In the genomic region with DNA sequence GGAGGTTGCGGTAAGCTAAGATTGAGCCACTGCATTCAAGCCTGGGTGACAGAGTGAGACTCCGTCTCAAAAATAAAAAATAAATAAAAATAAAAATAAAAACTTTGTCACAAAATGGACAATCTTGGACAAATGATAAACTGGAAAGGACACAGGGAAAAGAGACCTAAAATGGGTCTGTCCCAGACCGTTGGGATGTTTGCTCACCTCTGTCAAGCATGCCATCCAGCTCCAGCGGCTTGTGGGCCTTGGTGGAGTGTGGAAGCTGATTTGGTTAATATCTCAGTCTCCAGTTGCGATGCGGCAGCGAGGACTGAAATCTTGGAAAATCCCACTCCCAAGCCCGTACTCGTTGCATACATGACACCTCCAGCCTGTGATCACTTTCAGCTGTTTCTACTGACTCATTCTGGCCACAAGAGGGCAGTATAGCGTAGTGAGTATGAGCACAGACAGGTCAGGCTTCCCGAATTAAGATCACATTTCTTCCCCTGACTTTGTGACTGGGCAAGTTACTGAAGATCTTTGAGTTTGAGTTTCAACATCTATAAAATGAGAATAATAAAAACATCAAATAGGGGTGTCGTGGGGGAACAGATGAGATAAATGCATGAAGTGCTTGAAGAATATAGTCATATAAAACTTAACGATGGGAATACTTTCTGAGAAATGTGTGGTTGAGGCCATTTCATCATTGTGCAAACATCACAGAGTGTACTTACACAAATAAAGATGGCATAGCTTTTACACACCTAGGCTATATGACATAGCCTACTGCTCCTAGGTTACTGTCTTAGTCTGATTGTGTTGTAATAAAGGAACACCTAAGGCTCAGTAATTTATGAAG, we compare ENCODE assay signal across 9 cellular contexts. TPM values are rescaled to one million over a fixed set of nuclear protein-coding genes. Genes with fewer than 3 reads are reported as not detected.
DNase-seq lines count a peak whose midpoint lies in the region; ATAC-seq and TF ChIP-seq lines count a peak whose summit lies in the region.
"Had no signal": no experiment of that assay in that cellular context is flagged by ENCODE, and none has a peak within 500 bp of the region (broad histone marks: within the 10 kb centered on the region; RNA-seq: fewer than 3 reads in every experiment).

No MANE protein-coding gene starts in this region.

- no peak overlapping the region for H3K27ac Mint-ChIP-seq in T-cell

- H3K9me3 Mint-ChIP-seq in T-cell, result no peaks in the 10 kb centered on the region

- peaks cover 0 to 4% (median 1%) of the 10 kb centered on the region in 3 donors for H3K4me1 Mint-ChIP-seq in T-cell

- peaks cover 3 to 5% of the 10 kb centered on the region in 2 donors for H3K27me3 Mint-ChIP-seq in T-cell

- H3K36me3 Mint-ChIP-seq in T-cell, result no peaks in the 10 kb centered on the region

- CTCF ChIA-PET in T-cell (lab: Charles Lee), result interaction anchor here (0.6 to 2.3 kb wide), 8 partner anchors 11 to 869 kb away, joined by 3 to 12 read pairs (median 3); partner anchors contain the start of gene RPSA (in 1 of the 2)

- H3K4me1 ChIP-seq in left ventricle myocardium inferior, result peaks cover 3% of the 10 kb centered on the region

- peak; percentile 85 for TF ChIP-seq CTCF in GM12873 (IDR thresholded peaks at IDR 0.05; ENCODE audit: insufficient read depth, low read depth, low read length, missing control alignments)
- TF ChIP-seq CTCF in left ventricle myocardium inferior (IDR thresholded peaks at IDR 0.05; ENCODE audit: borderline replicate concordance), result peak; percentile 95

- no peak overlapping the region for H3K27ac ChIP-seq in left ventricle myocardium inferior (replicated peaks)

- peak; percentile 57 for DNase-seq in NCI-H1105 (lab: John Stamatoyannopoulos, UW)
- DNase-seq in T-cell, result peak in 32 of 34 experiments; percentile 9 to 60 (median 34)
- peak; percentile 76 for DNase-seq in amniotic stem cell (lab: John Stamatoyannopoulos, UW)
- no peak for DNase-seq in left ventricle myocardium inferior
- peak; percentile 80 for DNase-seq in renal cortical epithelial cell (ENCODE audit: low read depth)
- DNase-seq in posterior vena cava (ENCODE audit: low spot score), result no peak

- H3K36me3 ChIP-seq in left ventricle myocardium inferior, result no peaks in the 10 kb centered on the region

- POLR2A ChIA-PET in T-cell (lab: Charles Lee), result interaction anchor here in 1 of 2 donors (1.3 kb wide), 1 partner anchor 40 kb away, joined by 3 read pairs; no protein-coding TSS in a partner anchor

- intact Hi-C loops in left ventricle myocardium inferior (cut with micrococcal nuclease), result no loop called here
- intact Hi-C loops in posterior vena cava (cut with DNase I), result no loop called here

- H3K27me3 ChIP-seq in left ventricle myocardium inferior (ENCODE audit: low read depth), result peaks cover 4% of the 10 kb centered on the region

- ATAC-seq in HG02588 (IDR thresholded peaks at IDR 0.05; ENCODE audit: unreplicated experiment) (peak; percentile 78), T-cell (replicated peaks in 1 of 4) (peak; percentile 74 to 79 (median 76))

- H3K4me3 ChIP-seq in left ventricle myocardium inferior, result no peak overlapping the region

- no peak overlapping the region for H3K4me3 Mint-ChIP-seq in T-cell

- H3K9me3 ChIP-seq in left ventricle myocardium inferior (replicated peaks), result no peaks in the 10 kb centered on the region

RNA-seq across cellular contexts. Expression of gene MOBP, which starts 19.6 kb away (rescaled TPM):
- total RNA-seq in T-cell (under 1 TPM in 1 of 5 donors, not detected in 4; 0.20 TPM), left ventricle myocardium inferior (not detected), renal cortical epithelial cell (1.6 TPM in 1 of 2 replicates, not detected in the other), posterior vena cava (under 1 TPM in 1 of 2 donors, not detected in 1; 0.19 TPM)
- total RNA-seq: subcutaneous adipose tissue had no signal

RNA-seq across cellular contexts. Expression of gene RPSA, which starts 41.3 kb away (rescaled TPM):
- 1,000 to 10,000 TPM; 1,722 to 2,107 (median 1,965) TPM for total RNA-seq in T-cell
- total RNA-seq in left ventricle myocardium inferior, result 404 TPM
- total RNA-seq in renal cortical epithelial cell, result 539 and 1,854 TPM in 2 replicates
- total RNA-seq in posterior vena cava, result 100 to 1,000 TPM; 674 to 783 TPM

Comparison
In these comparisons a context has a peak if more than half of its experiments do, and no peak if none do; other contexts are left out.
1. DNase-seq: peak in NCI-H1105 (single experiment), T-cell (32 of 34), amniotic stem cell (single experiment) and renal cortical epithelial cell (single experiment); none in left ventricle myocardium inferior (single experiment) and posterior vena cava (single experiment).